ENCODE assay signal across 8 cellular contexts in genomic region chr11:47177229-47177845, GRCh38. TPM values are rescaled to one million over a fixed set of nuclear protein-coding genes. Genes with fewer than 3 reads are reported as not detected.
DNase-seq lines count a peak whose midpoint lies in the region; ATAC-seq and TF ChIP-seq lines count a peak whose summit lies in the region.

No MANE protein-coding gene starts in this region.

- H3K36me3 Mint-ChIP-seq in T-helper 2 cell treated with Interferon-gamma antibody and Interleukin-4, amounts not matched to agents 5 μg/mL and 100 μg/mL, for 36 hours (ENCODE audit: low read depth), result peaks cover 16% of the 10 kb centered on the region
- H3K36me3 Mint-ChIP-seq in immature natural killer cell, result peaks cover 0 to 3% (median 0%) of the 10 kb centered on the region in 3 donors

- H3K36me3 ChIP-seq in breast epithelium, result peaks cover 4% of the 10 kb centered on the region

- DNase-seq in NCI-H2107 treated with DMSO at 0.1 percent for 48 hours (lab: John Stamatoyannopoulos, UW; ENCODE audit: unreplicated experiment) (peak; percentile 27), NCI-H2107 (lab: John Stamatoyannopoulos, UW) (no peak), NCI-H1417 treated with DMSO at 0.1 percent for 48 hours (lab: John Stamatoyannopoulos, UW) (peak; percentile 28), breast epithelium (ENCODE audit: low spot score in 2 of 2) (peak; percentile 63 to 83), immature natural killer cell (peak; percentile 77 to 85 (median 81))
- DNase-seq in T-helper 2 cell treated with Interferon-gamma antibody and Interleukin-4, amounts not matched to agents 5 μg/mL and 100 μg/mL, for 36 hours (ENCODE audit: low spot score), result peak; percentile 74
- peak; percentile 54 for DNase-seq in stimulated activated CD4-positive, alpha-beta T cell treated with anti-CD3 and anti-CD28 coated beads, Interleukin-12 subunit alpha, Interleukin-12 subunit beta, amount 100 ng/mL, for 4 hours

- peaks cover 20% of the 10 kb centered on the region for H3K4me1 Mint-ChIP-seq in T-helper 2 cell treated with Interferon-gamma antibody and Interleukin-4, amounts not matched to agents 5 μg/mL and 100 μg/mL, for 36 hours (ENCODE audit: low read depth)
- peaks cover 43 to 46% of the 10 kb centered on the region in 2 donors for H3K4me1 Mint-ChIP-seq in immature natural killer cell

- H3K4me3 Mint-ChIP-seq in T-helper 2 cell treated with Interferon-gamma antibody and Interleukin-4, amounts not matched to agents 5 μg/mL and 100 μg/mL, for 36 hours, result peak overlapping the region; percentile 99
- peak overlapping the region; percentile 94 to 100 (median 98) for H3K4me3 Mint-ChIP-seq in immature natural killer cell

- TF ChIP-seq CTCF in breast epithelium (IDR thresholded peaks at IDR 0.05), result peak; percentile 37 to 92 (median 75)

- peak overlapping the region; percentile 99 for H3K27ac Mint-ChIP-seq in T-helper 2 cell treated with Interferon-gamma antibody and Interleukin-4, amounts not matched to agents 5 μg/mL and 100 μg/mL, for 36 hours
- H3K27ac Mint-ChIP-seq in immature natural killer cell, result peak overlapping the region; percentile 96 to 100 (median 99)

- TF ChIP-seq POLR2A in breast epithelium (IDR thresholded peaks at IDR 0.05), result no peak

- peaks cover 2 to 18% of the 10 kb centered on the region in 2 donors for H3K4me1 ChIP-seq in breast epithelium

- H3K27me3 ChIP-seq in breast epithelium, result no peaks in the 10 kb centered on the region

- peaks cover 2% of the 10 kb centered on the region for H3K27me3 Mint-ChIP-seq in T-helper 2 cell treated with Interferon-gamma antibody and Interleukin-4, amounts not matched to agents 5 μg/mL and 100 μg/mL, for 36 hours (ENCODE audit: low read depth)
- H3K27me3 Mint-ChIP-seq in immature natural killer cell (ENCODE audit: low read depth in 3 of 3), result peaks cover 8 to 25% (median 16%) of the 10 kb centered on the region in 3 donors

- no peaks in the 10 kb centered on the region for H3K9me3 ChIP-seq in breast epithelium

- peak; percentile 48 for ATAC-seq in HG02798 (IDR thresholded peaks at IDR 0.05; ENCODE audit: poor library complexity, unreplicated experiment)

- H3K4me3 ChIP-seq in breast epithelium, result peak overlapping the region; percentile 97 to 99 (median 98)

- no peaks in the 10 kb centered on the region for H3K9me3 Mint-ChIP-seq in T-helper 2 cell treated with Interferon-gamma antibody and Interleukin-4, amounts not matched to agents 5 μg/mL and 100 μg/mL, for 36 hours
- H3K9me3 Mint-ChIP-seq in immature natural killer cell, result no peaks in the 10 kb centered on the region

- intact Hi-C loops in breast epithelium (cut with DNase I; ENCODE audit: low total_unique reads), result no loop called here

- H3K27ac ChIP-seq in breast epithelium, result peak overlapping the region; percentile 98 to 99

RNA-seq across cellular contexts. Expression of gene ARFGAP2, which starts 0.7 kb away (rescaled TPM):
- total RNA-seq in breast epithelium, result 100 to 1,000 TPM; 139 to 183 (median 175) TPM
- 100 to 1,000 TPM; 103 to 137 (median 121) TPM for polyA plus RNA-seq in immature natural killer cell

RNA-seq across cellular contexts. Expression of gene PACSIN3, which starts 8.9 kb away (rescaled TPM):
- 10 to 100 TPM in 2 of 3 donors, 1 to 10 TPM in 1; 9.9 to 47.3 (median 33.1) TPM for total RNA-seq in breast epithelium
- polyA plus RNA-seq in immature natural killer cell, result under 1 TPM in 1 of 3 donors, not detected in 2; 0.48 TPM

RNA-seq across cellular contexts. Expression of gene DDB2, which starts 37.4 kb away (rescaled TPM):
- 10 to 100 TPM; 31.2 to 44.5 (median 39.3) TPM for total RNA-seq in breast epithelium
- 10 to 100 TPM; 27.4 to 39.3 (median 35.4) TPM for polyA plus RNA-seq in immature natural killer cell
